In the genomic region with DNA sequence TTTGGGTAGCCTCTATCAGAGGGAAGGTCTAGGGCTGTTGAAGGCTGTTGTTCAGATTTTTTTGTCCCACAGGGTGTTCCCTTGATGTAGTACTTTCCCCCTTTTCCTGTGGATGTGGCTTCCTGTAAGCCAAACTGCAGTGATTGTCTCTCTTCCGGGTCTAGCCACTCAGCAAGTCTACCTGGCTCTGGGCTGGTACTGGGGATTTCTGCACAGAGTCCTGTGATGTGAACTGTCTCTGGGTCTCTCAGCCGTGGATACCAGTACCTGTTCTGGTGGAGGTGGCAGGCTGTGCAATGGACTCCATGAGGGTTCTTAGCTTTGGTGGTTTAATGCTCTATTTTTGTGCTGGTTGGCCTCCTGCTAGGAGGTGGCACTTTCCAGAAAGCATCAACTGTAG, we compare ENCODE assay signal across 1 cellular context.
TF ChIP-seq lines count a peak whose summit lies in the region.

No MANE protein-coding gene starts in this region.

TF ChIP-seq in H1, 55 proteins besides CTCF, POLR2A, EP300 and RAD21:
- TF ChIP-seq SIRT6 (IDR thresholded peaks at IDR 0.05; ENCODE audit: low read length) (no peak), JUND (IDR thresholded peaks at IDR 0.05; ENCODE audit: low read length) (no peak), TCF12 (IDR thresholded peaks at IDR 0.05; ENCODE audit: low read depth, low read length) (no peak), SAP30 (IDR thresholded peaks at IDR 0.05; ENCODE audit: insufficient read depth, insufficient replicate concordance, low read length) (no peak), SIN3A (conservative IDR thresholded peaks at IDR 0.05 in 1 of 2, IDR thresholded peaks at IDR 0.05 in 1 of 2; ENCODE audit: low read depth in 1 of 2, low read length in 2 of 2) (no peak), ASH2L (IDR thresholded peaks at IDR 0.05; ENCODE audit: low read length) (no peak), CBX5 (IDR thresholded peaks at IDR 0.05; ENCODE audit: low read depth, low read length) (no peak), SIX5 (IDR thresholded peaks at IDR 0.05; ENCODE audit: low read depth, low read length) (no peak), SP4 (IDR thresholded peaks at IDR 0.05; ENCODE audit: low read length) (no peak)
